8 cellular contexts compared by ENCODE assay signal in the genomic region with DNA sequence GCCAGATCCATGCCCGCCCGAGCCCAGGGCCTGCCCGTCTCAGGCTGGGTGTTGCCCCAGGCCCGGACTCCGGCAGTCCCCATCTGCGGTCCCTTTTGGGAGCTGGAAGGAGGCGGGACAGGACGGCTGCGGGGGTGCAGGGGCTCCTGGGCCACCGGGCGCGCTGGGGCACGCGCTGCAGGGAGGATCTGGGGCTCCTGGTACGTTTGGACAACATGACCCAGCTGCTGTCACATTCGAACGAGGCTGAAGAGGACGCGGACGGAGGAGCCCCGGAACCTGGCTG. TPM values are rescaled to one million over a fixed set of nuclear protein-coding genes. Genes with fewer than 3 reads are reported as not detected.
A peak's percentile ranks its signal among the peaks of the same experiment; 100 is the strongest.
DNase-seq lines count a peak whose midpoint lies in the region; ATAC-seq and TF ChIP-seq lines count a peak whose summit lies in the region.

No MANE protein-coding gene starts in this region.

- peaks cover 27% of the 10 kb centered on the region for H3K4me1 ChIP-seq in adipocyte (ENCODE audit: control insufficient read depth, insufficient read depth, low read length)
- H3K4me1 ChIP-seq in left lung, result peaks cover 5 to 25% of the 10 kb centered on the region in 2 donors
- peaks cover 0 to 38% (median 17%) of the 10 kb centered on the region in 4 donors for H3K4me1 ChIP-seq in tibial nerve

- H3K9me3 ChIP-seq in adipocyte (ENCODE audit: control insufficient read depth, low read length) (no peaks in the 10 kb centered on the region), left lung (no peaks in the 10 kb centered on the region), tibial nerve (no peaks in the 10 kb centered on the region)

- no peak for TF ChIP-seq POLR2A in tibial nerve (IDR thresholded peaks at IDR 0.05)

- DNase-seq in GM12864 (ENCODE audit: low read depth), result no peak
- DNase-seq in adipocyte (ENCODE audit: low read depth), result no peak
- no peak for DNase-seq in left lung
- DNase-seq in tibial nerve (ENCODE audit: low spot score in 2 of 2), result no peak
- DNase-seq in A172 (ENCODE audit: low spot score), result no peak
- no peak for DNase-seq in NCI-H2227 treated with DMSO at 0.1 percent for 48 hours (lab: John Stamatoyannopoulos, UW)
- no peak for DNase-seq in NCI-H2107 treated with DMSO at 0.1 percent for 48 hours (lab: John Stamatoyannopoulos, UW; ENCODE audit: unreplicated experiment)

- no peaks in the 10 kb centered on the region for H3K36me3 ChIP-seq in adipocyte (ENCODE audit: control insufficient read depth, insufficient read depth, low read length, severe bottlenecking)
- no peaks in the 10 kb centered on the region for H3K36me3 ChIP-seq in left lung
- no peaks in the 10 kb centered on the region for H3K36me3 ChIP-seq in tibial nerve

- WGBS in tibial nerve, 2 donors, result 3% methylated on average over 19 of the region's 21 CpGs; no CpG with 5 or more reads in 1 of the 2 donors

- ATAC-seq in HG03108 (IDR thresholded peaks at IDR 0.05; ENCODE audit: unreplicated experiment) (peak; percentile 11), left lung (peak; percentile 4)

- intact Hi-C loops in left lung (cut with DNase I), result loop anchor here in 1 of 2 donors (10.0 kb wide), 1 partner anchor 144 kb away; no protein-coding TSS in a partner anchor

- TF ChIP-seq CTCF in GM12864 (IDR thresholded peaks at IDR 0.05; ENCODE audit: low read depth, low read length, missing control alignments) (no peak), left lung (IDR thresholded peaks at IDR 0.05) (no peak), tibial nerve (IDR thresholded peaks at IDR 0.05) (no peak)

- peak overlapping the region; percentile 84 for H3K4me3 ChIP-seq in GM12864 (ENCODE audit: low read depth, low read length)
- peak overlapping the region; percentile 87 for H3K4me3 ChIP-seq in adipocyte (ENCODE audit: low read length)
- peak overlapping the region; percentile 65 for H3K4me3 ChIP-seq in left lung
- H3K4me3 ChIP-seq in tibial nerve, result peak overlapping the region; percentile 70 to 88 (median 76)

- no peak for TF ChIP-seq EP300 in tibial nerve (IDR thresholded peaks at IDR 0.05)

- H3K9ac ChIP-seq in adipocyte (ENCODE audit: low read length), result peak overlapping the region; percentile 95

- H3K27ac ChIP-seq in left lung (peak overlapping the region; percentile 86 to 87), tibial nerve (peak overlapping the region; percentile 72 to 96 (median 92))

- no peaks in the 10 kb centered on the region for H3K27me3 ChIP-seq in adipocyte (replicated peaks; ENCODE audit: control insufficient read depth, insufficient read depth, low read length)
- H3K27me3 ChIP-seq in left lung, result no peaks in the 10 kb centered on the region
- no peaks in the 10 kb centered on the region for H3K27me3 ChIP-seq in tibial nerve

RNA-seq across cellular contexts. Expression of a gene that starts 6.6 kb away (rescaled TPM):
- 1 to 10 TPM in 1 of 2 donors, under 1 TPM in 1; 0.67 to 1.0 TPM for total RNA-seq in left lung
- total RNA-seq in tibial nerve, result under 1 TPM in 2 of 4 donors, not detected in 2; 0.42 to 0.78 TPM
- total RNA-seq in A172 (2014; rRNA removed; shearing (Covaris generic)), result not detected in 2 replicates

RNA-seq across cellular contexts. Expression of a gene that starts 10.6 kb away (rescaled TPM):
- total RNA-seq in left lung, result 1 to 10 TPM; 1.2 to 1.6 TPM
- 1 to 10 TPM in 1 of 4 donors, not detected in 3; 1.0 TPM for total RNA-seq in tibial nerve
- total RNA-seq in A172 (2014; rRNA removed; shearing (Covaris generic)), result not detected in 2 replicates

RNA-seq across cellular contexts. Expression of a gene that starts 17.6 kb away (rescaled TPM):
- total RNA-seq in left lung, result 100 to 1,000 TPM; 347 to 360 TPM
- 100 to 1,000 TPM; 150 to 191 (median 159) TPM for total RNA-seq in tibial nerve
- 39.2 and 44.0 TPM in 2 replicates for total RNA-seq in A172 (2014; rRNA removed; shearing (Covaris generic))
